9 cellular contexts compared by ENCODE assay signal in genomic region chr19:4851551-4852290, GRCh38. TPM values are rescaled to one million over a fixed set of nuclear protein-coding genes. Genes with fewer than 3 reads are reported as not detected.
DNase-seq lines count a peak whose midpoint lies in the region; ATAC-seq and TF ChIP-seq lines count a peak whose summit lies in the region.
"Had no signal": no experiment of that assay in that cellular context is flagged by ENCODE, and none has a peak within 500 bp of the region (broad histone marks: within the 10 kb centered on the region; RNA-seq: fewer than 3 reads in every experiment).

No MANE protein-coding gene starts in this region.

- DNase-seq in CD8-positive, alpha-beta T cell: peak; percentile 58 to 88 (median 71)
- DNase-seq in HT1080 (ENCODE audit: low read depth) (peak; percentile 30), SK-N-DZ (ENCODE audit: low spot score) (peak; percentile 77), cardiac septum (ENCODE audit: low spot score) (peak; percentile 80), psoas muscle (peak; percentile 79 to 87)
- peak; percentile 80 for DNase-seq in activated naive CD4-positive, alpha-beta T cell treated with anti-CD3 and anti-CD28 coated beads, Interleukin-2, amount 10 ng/mL, durations not matched to agents 7 days and 5 days

- H3K4me1 Mint-ChIP-seq in CD8-positive, alpha-beta T cell (ENCODE audit: low read depth): no peaks in the 10 kb centered on the region
- no peaks in the 10 kb centered on the region for H3K4me1 Mint-ChIP-seq in activated naive CD4-positive, alpha-beta T cell treated with anti-CD3 and anti-CD28 coated beads, Interleukin-2, amount 10 ng/mL, durations not matched to agents 7 days and 5 days

- no peaks in the 10 kb centered on the region for H3K27me3 ChIP-seq in CD8-positive, alpha-beta T cell (ENCODE audit: insufficient read depth, low read length)
- no peaks in the 10 kb centered on the region for H3K27me3 ChIP-seq in psoas muscle (ENCODE audit: insufficient read depth in 3 of 3, low read length in 2 of 3)

- H3K9me3 Mint-ChIP-seq in CD8-positive, alpha-beta T cell: no peaks in the 10 kb centered on the region
- H3K9me3 Mint-ChIP-seq in activated naive CD4-positive, alpha-beta T cell treated with anti-CD3 and anti-CD28 coated beads, Interleukin-2, amount 10 ng/mL, durations not matched to agents 7 days and 5 days: no peaks in the 10 kb centered on the region

- H3K9me3 ChIP-seq in CD8-positive, alpha-beta T cell (ENCODE audit: low read length): no peaks in the 10 kb centered on the region
- no peaks in the 10 kb centered on the region for H3K9me3 ChIP-seq in psoas muscle

- POLR2A ChIA-PET in CD8-positive, alpha-beta T cell (lab: Charles Lee): interaction anchor here (0.6 to 1.0 kb wide), 2 partner anchors 16 to 42 kb away, joined by 3 to 8 read pairs; partner anchors contain the start of gene PLIN3

- no peak overlapping the region for H3K27ac ChIP-seq in CD8-positive, alpha-beta T cell (ENCODE audit: low read depth, low read length)
- H3K27ac ChIP-seq in psoas muscle: no peak overlapping the region

- no peak overlapping the region for H3K4me3 Mint-ChIP-seq in CD8-positive, alpha-beta T cell
- no peak overlapping the region for H3K4me3 Mint-ChIP-seq in activated naive CD4-positive, alpha-beta T cell treated with anti-CD3 and anti-CD28 coated beads, Interleukin-2, amount 10 ng/mL, durations not matched to agents 7 days and 5 days

- intact Hi-C loops in CD8-positive, alpha-beta T cell (cut with DNase I, micrococcal nuclease): loop anchor here in 1 of 2 experiments (1.0 to 5.0 kb wide), 2 partner anchors 42 to 181 kb away; no protein-coding TSS in a partner anchor
- intact Hi-C loops in cardiac septum (cut with DNase I): loop anchor here (1.0 kb wide), 1 partner anchor 42 kb away; no protein-coding TSS in a partner anchor
- intact Hi-C loops in psoas muscle (cut with DNase I): loop anchor here (1.0 to 5.0 kb wide), 3 partner anchors 40 to 119 kb away; no protein-coding TSS in a partner anchor

- ATAC-seq in CD8-positive, alpha-beta T cell: peak; percentile 91
- ATAC-seq in psoas muscle: peak; percentile 79 to 90 (median 86)
- ATAC-seq in HG02938 (IDR thresholded peaks at IDR 0.05; ENCODE audit: unreplicated experiment): no peak
- no peak for ATAC-seq in HG03432 (IDR thresholded peaks at IDR 0.05; ENCODE audit: unreplicated experiment)

- peak; percentile 73 for TF ChIP-seq CTCF in CD8-positive, alpha-beta T cell (IDR thresholded peaks at IDR 0.05)
- TF ChIP-seq CTCF in psoas muscle (IDR thresholded peaks at IDR 0.05): peak; percentile 85

- 74 to 81% (median 76%) methylated on average over 36 to 42 of the region's 42 CpGs for WGBS in psoas muscle, 3 donors

- peaks cover 39% of the 10 kb centered on the region for H3K36me3 Mint-ChIP-seq in CD8-positive, alpha-beta T cell
- H3K36me3 Mint-ChIP-seq in activated naive CD4-positive, alpha-beta T cell treated with anti-CD3 and anti-CD28 coated beads, Interleukin-2, amount 10 ng/mL, durations not matched to agents 7 days and 5 days: peaks cover 4% of the 10 kb centered on the region

- no peak overlapping the region for H3K27ac Mint-ChIP-seq in CD8-positive, alpha-beta T cell
- no peak overlapping the region for H3K27ac Mint-ChIP-seq in activated naive CD4-positive, alpha-beta T cell treated with anti-CD3 and anti-CD28 coated beads, Interleukin-2, amount 10 ng/mL, durations not matched to agents 7 days and 5 days

- H3K4me1 ChIP-seq in CD8-positive, alpha-beta T cell (ENCODE audit: insufficient read depth, low read length): no peaks in the 10 kb centered on the region
- no peaks in the 10 kb centered on the region for H3K4me1 ChIP-seq in psoas muscle

- CTCF ChIA-PET in CD8-positive, alpha-beta T cell (lab: Charles Lee): interaction anchor here (0.6 to 20.8 kb wide), 20 partner anchors 8 to 1236 kb away, joined by 3 to 360 read pairs (median 6); partner anchors contain the start of genes PLIN3 and TICAM1
- CTCF ChIA-PET in activated naive CD4-positive, alpha-beta T cell treated with anti-CD3 and anti-CD28 coated beads, Interleukin-2, amount 10 ng/mL, durations not matched to agents 7 days and 5 days (lab: Charles Lee): interaction anchor here (0.5 to 9.3 kb wide), 11 partner anchors 13 to 180 kb away, joined by 3 to 141 read pairs (median 4); no protein-coding TSS in a partner anchor

- H3K4me3 ChIP-seq in CD8-positive, alpha-beta T cell (ENCODE audit: low read depth, low read length): no peak overlapping the region
- no peak overlapping the region for H3K4me3 ChIP-seq in psoas muscle

- H3K27me3 Mint-ChIP-seq in CD8-positive, alpha-beta T cell (ENCODE audit: low read depth): no peaks in the 10 kb centered on the region
- H3K27me3 Mint-ChIP-seq in activated naive CD4-positive, alpha-beta T cell treated with anti-CD3 and anti-CD28 coated beads, Interleukin-2, amount 10 ng/mL, durations not matched to agents 7 days and 5 days: no peaks in the 10 kb centered on the region

- no peaks in the 10 kb centered on the region for H3K36me3 ChIP-seq in CD8-positive, alpha-beta T cell (ENCODE audit: insufficient read depth, low read length)
- peaks cover 8 to 85% of the 10 kb centered on the region in 2 donors for H3K36me3 ChIP-seq in psoas muscle (ENCODE audit: insufficient read depth in 1 of 2, low read depth in 1 of 2)

RNA-seq across cellular contexts. Expression of gene PLIN3, which starts 15.7 kb away (rescaled TPM):
- 10 to 100 TPM; 16.2 to 16.7 TPM for total RNA-seq in CD8-positive, alpha-beta T cell
- 65.7 and 75.6 TPM in 2 replicates for total RNA-seq in HT1080 (2014; rRNA removed; shearing (Covaris generic))
- polyA plus RNA-seq in HT1080 (2015; cell fraction: cytosol; rRNA removed): 116 and 123 TPM in 2 replicates
- 85.8 and 102 TPM in 2 replicates for polyA plus RNA-seq in HT1080 (2015; cell fraction: nucleus; rRNA removed)
- 13.2 and 19.5 TPM in 2 replicates for polyA plus RNA-seq in SK-N-DZ (2014; cell fraction: cytosol; rRNA removed)
- 4.6 and 5.0 TPM in 2 replicates for polyA plus RNA-seq in SK-N-DZ (2014; cell fraction: nucleus; rRNA removed)
- total RNA-seq in cardiac septum: 21.7 TPM
- total RNA-seq in psoas muscle: 100 to 1,000 TPM in 2 of 4 donors, 10 to 100 TPM in 2; 67.2 to 251 (median 90.0) TPM
- polyA plus RNA-seq in psoas muscle: 100 to 1,000 TPM in 2 of 3 donors, 10 to 100 TPM in 1; 75.3 to 309 (median 142) TPM

RNA-seq across cellular contexts. Expression of gene TICAM1, which starts 20.2 kb away (rescaled TPM):
- 1 to 10 TPM; 8.8 to 9.4 TPM for total RNA-seq in CD8-positive, alpha-beta T cell
- total RNA-seq in HT1080 (2014; rRNA removed; shearing (Covaris generic)): 1.5 and 2.8 TPM in 2 replicates
- 26.5 and 27.3 TPM in 2 replicates for polyA plus RNA-seq in HT1080 (2015; cell fraction: cytosol; rRNA removed)
- 17.3 and 20.3 TPM in 2 replicates for polyA plus RNA-seq in HT1080 (2015; cell fraction: nucleus; rRNA removed)
- 0.42 and 0.79 TPM in 2 replicates for polyA plus RNA-seq in SK-N-DZ (2014; cell fraction: cytosol; rRNA removed)
- polyA plus RNA-seq in SK-N-DZ (2014; cell fraction: nucleus; rRNA removed): 0.21 and 0.35 TPM in 2 replicates
- total RNA-seq in cardiac septum: 6.3 TPM
- total RNA-seq in psoas muscle: 10 to 100 TPM in 3 of 4 donors, 1 to 10 TPM in 1; 9.0 to 17.0 (median 14.2) TPM
- polyA plus RNA-seq in psoas muscle: 10 to 100 TPM in 1 of 3 donors, 1 to 10 TPM in 2; 7.4 to 11.4 (median 8.7) TPM

RNA-seq across cellular contexts. Expression of gene ARRDC5, which starts 51.0 kb away (rescaled TPM):
- 1 to 10 TPM; 7.0 to 9.7 TPM for total RNA-seq in CD8-positive, alpha-beta T cell
- not detected in 2 replicates for total RNA-seq in HT1080 (2014; rRNA removed; shearing (Covaris generic))
- not detected in 2 replicates for polyA plus RNA-seq in HT1080 (2015; cell fraction: cytosol; rRNA removed)
- polyA plus RNA-seq in HT1080 (2015; cell fraction: nucleus; rRNA removed): not detected in 2 replicates
- polyA plus RNA-seq in SK-N-DZ (2014; cell fraction: cytosol; rRNA removed): not detected in 2 replicates
- not detected in 2 replicates for polyA plus RNA-seq in SK-N-DZ (2014; cell fraction: nucleus; rRNA removed)
- total RNA-seq in cardiac septum: not detected
- not detected for total RNA-seq in psoas muscle
- polyA plus RNA-seq in psoas muscle: not detected
- total RNA-seq: NCI-H460 had no signal

RNA-seq across cellular contexts. Expression of gene UHRF1, which starts 57.6 kb away (rescaled TPM):
- total RNA-seq in CD8-positive, alpha-beta T cell: under 1 TPM; 0.33 to 0.56 TPM
- total RNA-seq in HT1080 (2014; rRNA removed; shearing (Covaris generic)): 30.1 and 40.7 TPM in 2 replicates
- polyA plus RNA-seq in HT1080 (2015; cell fraction: cytosol; rRNA removed): 42.8 and 47.6 TPM in 2 replicates
- 70.4 and 78.7 TPM in 2 replicates for polyA plus RNA-seq in HT1080 (2015; cell fraction: nucleus; rRNA removed)
- polyA plus RNA-seq in SK-N-DZ (2014; cell fraction: cytosol; rRNA removed): 36.0 and 55.8 TPM in 2 replicates
- polyA plus RNA-seq in SK-N-DZ (2014; cell fraction: nucleus; rRNA removed): 43.3 and 64.1 TPM in 2 replicates
- total RNA-seq in cardiac septum (1.00 TPM), psoas muscle (1 to 10 TPM in 1 of 4 donors, under 1 TPM in 3; 0.17 to 1.8 (median 0.43) TPM)
- polyA plus RNA-seq in psoas muscle: 1 to 10 TPM in 1 of 3 donors, under 1 TPM in 2; 0.22 to 1.9 (median 0.27) TPM

Comparison
In these comparisons a context has a peak if more than half of its experiments do, and no peak if none do; other contexts are left out.
1. ATAC-seq: peak in CD8-positive, alpha-beta T cell (single experiment) and psoas muscle (4 of 4); none in HG02938 (single experiment) and HG03432 (single experiment).
2. DNase-seq: peak in every context shown above with its lines; median percentile 83 in psoas muscle; 80 in activated naive CD4-positive, alpha-beta T cell treated with anti-CD3 and anti-CD28 coated beads, Interleukin-2, amount 10 ng/mL, durations not matched to agents 7 days and 5 days; 80 in cardiac septum; 77 in SK-N-DZ; 71 in CD8-positive, alpha-beta T cell; 30 in HT1080.